22 cellular contexts compared by ENCODE assay signal in the genomic region with DNA sequence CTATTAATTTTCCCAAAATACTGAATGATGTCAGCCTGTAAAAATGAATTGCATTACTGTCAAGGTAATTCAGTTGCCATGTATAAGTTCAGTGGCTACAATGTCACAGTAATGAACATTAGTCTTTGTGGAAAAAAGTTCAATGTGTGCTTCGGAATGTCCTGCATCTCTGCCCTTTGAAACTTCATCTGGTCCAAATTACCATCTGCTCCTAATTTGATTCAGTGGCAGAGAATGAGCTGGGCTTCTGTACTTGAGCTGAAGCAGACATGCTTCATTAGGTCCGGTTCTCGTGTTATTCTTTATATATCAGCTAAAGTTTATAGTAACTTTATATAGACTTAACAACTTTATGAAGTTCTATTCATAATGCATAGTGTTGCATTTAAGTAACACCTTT.
"Had no signal": no experiment of that assay in that cellular context is flagged by ENCODE, and none has a peak within 500 bp of the region (broad histone marks: within the 10 kb centered on the region; RNA-seq: fewer than 3 reads in every experiment).

No MANE protein-coding gene starts in this region.

- H3K4me2 ChIP-seq: neural progenitor cell had no signal

- H3K4me1 ChIP-seq: foreskin keratinocyte, left lung, neural progenitor cell, pancreas, sigmoid colon, stomach, upper lobe of left lung had no signal

- H2AFZ ChIP-seq: neural progenitor cell had no signal

- H3K9me3 ChIP-seq: left lung, pancreas, sigmoid colon, stomach, testis, upper lobe of left lung had no signal

- FAIRE-seq: kidney, pancreas had no signal

- ATAC-seq: left lung, pancreas had no signal

- DNase-seq: activated CD4-positive, alpha-beta T cell treated with anti-CD3 and anti-CD28 coated beads, Interleukin-2, amount 50 U/mL, for 1 hour; activated CD4-positive, CD25-positive, alpha-beta regulatory T cell; activated CD8-positive, alpha-beta memory T cell treated with anti-CD3 and anti-CD28 coated beads for 24 hours; activated naive CD4-positive, alpha-beta T cell treated with anti-CD3 and anti-CD28 coated beads for 36 hours; central memory CD4-positive, alpha-beta T cell; cortex of kidney; effector memory CD4-positive, alpha-beta T cell; glutamatergic neuron; hypothalamus; kidney; left lung; naive B cell; pancreas; sigmoid colon; stimulated activated CD4-positive, alpha-beta T cell treated with anti-CD3 and anti-CD28 coated beads, Interleukin-12 subunit alpha, Interleukin-12 subunit beta, amount 100 ng/mL, for 4 hours; stimulated activated CD4-positive, alpha-beta T cell treated with anti-CD3 and anti-CD28 coated beads, Interleukin-2, amount 100 ng/mL, for 24 hours; stomach; SW 1271; testis; upper lobe of left lung had no signal

- H3K27me3 ChIP-seq: foreskin keratinocyte, left lung, neural progenitor cell, pancreas, sigmoid colon, stomach, testis, upper lobe of left lung had no signal

- H3K27ac ChIP-seq: foreskin keratinocyte, left lung, neural progenitor cell, pancreas, sigmoid colon, stomach, testis, upper lobe of left lung had no signal

- H3K4me3 ChIP-seq: left lung, neural progenitor cell, pancreas, sigmoid colon, stomach, testis, upper lobe of left lung had no signal

- H3K36me3 ChIP-seq: left lung, neural progenitor cell, pancreas, sigmoid colon, stomach, upper lobe of left lung had no signal

- H3K9ac ChIP-seq: neural progenitor cell had no signal
